ENCODE assay signal across 26 cellular contexts in the genomic region with DNA sequence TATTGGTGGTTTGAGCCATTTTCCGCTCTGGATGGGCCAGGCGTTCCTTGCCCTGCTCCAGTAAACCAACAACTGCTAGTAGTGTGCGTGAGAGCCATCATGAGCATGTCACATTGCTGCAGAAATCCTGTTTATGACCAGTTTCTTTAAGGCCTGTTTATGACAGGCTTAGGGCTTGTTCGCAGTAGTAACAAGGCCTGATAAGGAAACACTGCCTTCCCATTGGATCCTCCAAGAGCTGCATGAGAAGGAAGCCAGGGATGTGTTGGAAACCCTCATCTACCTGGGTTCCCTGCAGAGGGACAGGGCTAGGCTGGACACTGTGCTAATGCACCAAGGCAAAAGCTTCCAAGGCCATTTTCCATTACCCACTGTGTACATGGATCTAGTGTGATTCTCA.
"Had no signal": no experiment of that assay in that cellular context is flagged by ENCODE, and none has a peak within 500 bp of the region (broad histone marks: within the 10 kb centered on the region; RNA-seq: fewer than 3 reads in every experiment).

No MANE protein-coding gene starts in this region.

- FAIRE-seq: keratinocyte, pancreas had no signal

- ATAC-seq: heart right ventricle; left cardiac atrium; left lung; lower lobe of right lung; naive thymus-derived CD4-positive, alpha-beta T cell; pancreas; right cardiac atrium; sciatic nerve; stimulated activated effector memory CD8-positive, alpha-beta T cell treated with anti-CD3 and anti-CD28 coated beads, Interleukin-12 subunit alpha, Interleukin-12 subunit beta, amount 100 ng/mL, for 72 hours had no signal

- H3K4me3 ChIP-seq: heart right ventricle, left lung, lower lobe of right lung, pancreas, prostate gland, skin epidermis, spleen, suprapubic skin, thoracic aorta, tibial artery, uterus had no signal

- H3K36me3 ChIP-seq: heart right ventricle, left lung, lower lobe of right lung, pancreas, prostate gland, spleen, suprapubic skin, thoracic aorta, tibial artery, uterus had no signal

- H3K9me3 ChIP-seq: heart right ventricle, left lung, lower lobe of right lung, pancreas, prostate gland, spleen, suprapubic skin, thoracic aorta, tibial artery, uterus had no signal

- DNase-seq: heart right ventricle; hippocampal formation; kidney glomerular epithelial cell; left cardiac atrium; left lung; lower lobe of right lung; mammary epithelial cell; mesendoderm; naive thymus-derived CD4-positive, alpha-beta T cell; nucleus accumbens; pancreas; posterior cingulate gyrus; retina; right cardiac atrium; spleen; stimulated activated CD4-positive, alpha-beta T cell treated with anti-CD3 and anti-CD28 coated beads, Interleukin-4, amount 100 ng/mL, for 24 hours; stimulated activated naive CD4-positive, alpha-beta T cell; tibial artery; uterus had no signal

- H3K27me3 ChIP-seq: left lung, pancreas, spleen, suprapubic skin, tibial artery, uterus had no signal

- H3K27ac ChIP-seq: heart right ventricle, left lung, lower lobe of right lung, pancreas, prostate gland, skin epidermis, spleen, suprapubic skin, thoracic aorta, tibial artery, uterus had no signal

- H3K4me1 ChIP-seq: heart right ventricle, left lung, lower lobe of right lung, pancreas, prostate gland, spleen, tibial artery, uterus had no signal
